ENCODE assay signal across 11 cellular contexts in the genomic region with DNA sequence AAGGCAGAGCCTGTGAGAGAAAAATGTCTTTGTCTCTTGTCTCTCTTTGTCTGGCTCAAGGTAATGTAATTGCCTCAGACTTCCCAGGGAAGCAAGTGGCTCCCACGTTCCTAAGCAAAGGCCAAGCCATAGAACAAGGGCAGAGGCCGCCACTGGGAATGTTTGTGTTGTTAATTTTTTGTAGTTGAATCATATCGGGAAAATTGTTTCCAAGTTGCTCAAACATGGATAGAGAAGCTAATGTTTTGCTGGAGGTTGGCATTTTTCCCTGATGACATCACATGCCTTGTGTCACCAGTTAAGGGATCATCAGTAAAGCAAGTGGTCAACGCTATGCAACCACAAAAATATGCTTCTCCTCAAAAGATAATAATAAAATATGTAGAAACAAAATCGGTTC.
DNase-seq lines count a peak whose midpoint lies in the region; ATAC-seq lines count a peak whose summit lies in the region.
"Had no signal": no experiment of that assay in that cellular context is flagged by ENCODE, and none has a peak within 500 bp of the region (broad histone marks: within the 10 kb centered on the region; RNA-seq: fewer than 3 reads in every experiment).

No MANE protein-coding gene starts in this region.

- no peak overlapping the region for H3K4me3 Mint-ChIP-seq in T-helper 17 cell
- H3K4me3 Mint-ChIP-seq: activated naive CD8-positive, alpha-beta T cell treated with anti-CD3 and anti-CD28 coated beads for 36 hours had no signal

- ATAC-seq in T-helper 17 cell = no peak
- no peak for ATAC-seq in HG03280 (IDR thresholded peaks at IDR 0.05; ENCODE audit: unreplicated experiment)
- ATAC-seq: left lobe of liver had no signal

- H3K4me1 Mint-ChIP-seq in T-helper 17 cell = no peaks in the 10 kb centered on the region
- H3K4me1 Mint-ChIP-seq: activated naive CD8-positive, alpha-beta T cell treated with anti-CD3 and anti-CD28 coated beads for 36 hours had no signal

- no peaks in the 10 kb centered on the region for H3K27me3 Mint-ChIP-seq in T-helper 17 cell

- H3K9me3 ChIP-seq in T-helper 17 cell (ENCODE audit: control insufficient read depth, low read length, poor library complexity, severe bottlenecking) = no peaks in the 10 kb centered on the region

- H3K36me3 Mint-ChIP-seq in T-helper 17 cell (ENCODE audit: low read depth) = no peaks in the 10 kb centered on the region
- H3K36me3 Mint-ChIP-seq: activated naive CD8-positive, alpha-beta T cell treated with anti-CD3 and anti-CD28 coated beads for 36 hours had no signal

- peak; percentile 77 for DNase-seq in HK-2 (ENCODE audit: unreplicated experiment)
- peak; percentile 20 for DNase-seq in brain pericyte (ENCODE audit: low read depth, low spot score)
- peak; percentile 67 for DNase-seq in hepatic stellate cell (ENCODE audit: low spot score)
- peak; percentile 95 for DNase-seq in stromal cell of bone marrow (ENCODE audit: low read depth)
- DNase-seq in T-helper 17 cell = no peak
- DNase-seq in NCI-H748 (lab: John Stamatoyannopoulos, UW; ENCODE audit: unreplicated experiment) = no peak
- no peak for DNase-seq in NCI-H345 treated with DMSO at 0.1 percent for 48 hours (lab: John Stamatoyannopoulos, UW; ENCODE audit: unreplicated experiment)
- DNase-seq: activated naive CD8-positive, alpha-beta T cell treated with anti-CD3 and anti-CD28 coated beads for 36 hours; T-helper 1 cell had no signal

- no peak overlapping the region for H3K27ac Mint-ChIP-seq in T-helper 17 cell
- H3K27ac Mint-ChIP-seq: activated naive CD8-positive, alpha-beta T cell treated with anti-CD3 and anti-CD28 coated beads for 36 hours had no signal

Comparison
In these comparisons a context has a peak if more than half of its experiments do, and no peak if none do; other contexts are left out.
1. DNase-seq: peak in HK-2 (single experiment), brain pericyte (single experiment), hepatic stellate cell (single experiment) and stromal cell of bone marrow (single experiment); none in T-helper 17 cell (0 of 3), NCI-H748 (single experiment) and NCI-H345 treated with DMSO at 0.1 percent for 48 hours (single experiment).